In genomic region chr4:40672528-40673522, GRCh38 we compare ENCODE assay signal across 1 cellular context.
TF ChIP-seq lines count a peak whose summit lies in the region.

No MANE protein-coding gene starts in this region.

TF ChIP-seq in HepG2, 621 proteins besides CTCF, POLR2A, EP300 and RAD21 (continued from another document):
- no peak for TF ChIP-seq HOMEZ (CRISPR knock-in tag; IDR thresholded peaks at IDR 0.05; ENCODE audit: low read depth)
- TF ChIP-seq ZNF607 (CRISPR knock-in tag; IDR thresholded peaks at IDR 0.05; ENCODE audit: borderline replicate concordance) = 0 out of 2 replicates have a peak, but pooled peaks have one; percentile 31
- no peak for TF ChIP-seq YEATS2 (CRISPR knock-in tag; IDR thresholded peaks at IDR 0.05; ENCODE audit: borderline replicate concordance)
- no peak for TF ChIP-seq ZNF180 (CRISPR knock-in tag; IDR thresholded peaks at IDR 0.05; ENCODE audit: borderline replicate concordance, low read depth)
- 0 out of 2 replicates have a peak, but pooled peaks have one; percentile 17 for TF ChIP-seq ZNF687 (CRISPR knock-in tag; IDR thresholded peaks at IDR 0.05)
- peak; percentile 63; the same call in 1 of the 2 replicates for TF ChIP-seq NFE2 (CRISPR knock-in tag; IDR thresholded peaks at IDR 0.05)
- TF ChIP-seq WIZ (CRISPR knock-in tag; IDR thresholded peaks at IDR 0.05) = no peak
- 0 out of 2 replicates have a peak, but pooled peaks have one; percentile 36 for TF ChIP-seq MEF2D (CRISPR knock-in tag; IDR thresholded peaks at IDR 0.05)
- TF ChIP-seq NR2F1 (CRISPR knock-in tag; IDR thresholded peaks at IDR 0.05) = peak in 1 of 2 experiments; percentile 29; a peak in 1 of 4 replicates
- TF ChIP-seq ZNF280B (CRISPR knock-in tag; IDR thresholded peaks at IDR 0.05; ENCODE audit: borderline replicate concordance) = no peak
- no peak for TF ChIP-seq LCORL (IDR thresholded peaks at IDR 0.05)
- no peak for TF ChIP-seq LCORL (CRISPR knock-in tag; IDR thresholded peaks at IDR 0.05)
- peak; percentile 94 for TF ChIP-seq NFE2L2 (IDR thresholded peaks at IDR 0.05; ENCODE audit: low read length)
- peak; percentile 51 for TF ChIP-seq NR2F6 (IDR thresholded peaks at IDR 0.05)
- TF ChIP-seq NR2F6 (CRISPR knock-in tag; IDR thresholded peaks at IDR 0.05) = peak; percentile 58; the same call in 1 of the 2 replicates
- no peak for TF ChIP-seq ZNF207 (IDR thresholded peaks at IDR 0.05; ENCODE audit: borderline replicate concordance)
- 0 out of 2 replicates have a peak, but pooled peaks have one; percentile 29 for TF ChIP-seq SNAPC2 (CRISPR knock-in tag; IDR thresholded peaks at IDR 0.05)
- TF ChIP-seq SOX6 (IDR thresholded peaks at IDR 0.05) = no peak
- peak; percentile 30; the same call in 1 of the 2 replicates for TF ChIP-seq SOX6 (CRISPR knock-in tag; IDR thresholded peaks at IDR 0.05)
- TF ChIP-seq POLR2G (IDR thresholded peaks at IDR 0.05; ENCODE audit: low read depth, low read length) = peak; percentile 44; the same call in 1 of the 2 replicates
- no peak for TF ChIP-seq ZNF224 (CRISPR knock-in tag; IDR thresholded peaks at IDR 0.05)
- no peak for TF ChIP-seq RERE (CRISPR knock-in tag; IDR thresholded peaks at IDR 0.05; ENCODE audit: low read depth)
- peak; percentile 18; the same call in 1 of the 2 replicates for TF ChIP-seq ZNF710 (CRISPR knock-in tag; IDR thresholded peaks at IDR 0.05; ENCODE audit: borderline replicate concordance)
- peak; percentile 43; the same call in 1 of the 2 replicates for TF ChIP-seq SALL1 (CRISPR knock-in tag; IDR thresholded peaks at IDR 0.05)
- no peak for TF ChIP-seq CC2D1A (CRISPR knock-in tag; IDR thresholded peaks at IDR 0.05)
- TF ChIP-seq ZNF317 (CRISPR knock-in tag; IDR thresholded peaks at IDR 0.05) = peak; percentile 60
- peak; percentile 44; the same call in 1 of the 2 replicates for TF ChIP-seq POGZ (CRISPR knock-in tag; IDR thresholded peaks at IDR 0.05)
- no peak for TF ChIP-seq PTBP1 (IDR thresholded peaks at IDR 0.05; ENCODE audit: low read depth, low read length, poor library complexity, severe bottlenecking)
- TF ChIP-seq ZFY (CRISPR knock-in tag; IDR thresholded peaks at IDR 0.05) = peak; percentile 20; the same call in 1 of the 2 replicates
- no peak for TF ChIP-seq ZNF407 (CRISPR knock-in tag; IDR thresholded peaks at IDR 0.05; ENCODE audit: not compliant biosample characterization)
- no peak for TF ChIP-seq ZNF331 (CRISPR knock-in tag; IDR thresholded peaks at IDR 0.05)
